In genomic region chr6:98834060-98835031, GRCh38 we compare ENCODE assay signal across 1 cellular context.
TF ChIP-seq lines count a peak whose summit lies in the region.

POU3F2 (plus strand) TSS chr6:98834574; CDS start chr6:98834874, 300 bp downstream.

TF ChIP-seq in K562, 482 proteins besides CTCF, POLR2A, EP300 and RAD21 (continued from another document and continues in another):
- TF ChIP-seq RFX5 (IDR thresholded peaks at IDR 0.05; ENCODE audit: low read depth, low read length) = peak; percentile 68; the same call in 1 of the 2 replicates
- TF ChIP-seq PBX2 (CRISPR knock-in tag; IDR thresholded peaks at IDR 0.05; ENCODE audit: low read depth) = no peak
- TF ChIP-seq PBX2 (tag; conservative IDR thresholded peaks at IDR 0.05; ENCODE audit: low read depth) = peak; percentile 67
- TF ChIP-seq SIN3A (IDR thresholded peaks at IDR 0.05; ENCODE audit: borderline replicate concordance in 2 of 2, control insufficient read depth in 1 of 2, low read depth in 2 of 2, low read length in 2 of 2) = peak; percentile 10 to 34; a peak in 1 of 4 replicates
- TF ChIP-seq NCOA6 (IDR thresholded peaks at IDR 0.05) = peak; percentile 87
- TF ChIP-seq YY1 (IDR thresholded peaks at IDR 0.05; ENCODE audit: borderline replicate concordance in 1 of 3, control insufficient read depth in 1 of 3, extremely low read depth in 1 of 3, insufficient read depth in 3 of 3, insufficient read length in 1 of 3, insufficient replicate concordance in 2 of 3, low read depth in 1 of 3, low read length in 2 of 3) = peak in 1 of 3 experiments; percentile 74
- TF ChIP-seq HMBOX1 (IDR thresholded peaks at IDR 0.05) = no peak
- TF ChIP-seq L3MBTL2 (IDR thresholded peaks at IDR 0.05) = peak; percentile 43; the same call in 1 of the 2 replicates
- TF ChIP-seq FOXM1 (IDR thresholded peaks at IDR 0.05; ENCODE audit: low read depth) = 0 out of 2 replicates have a peak, but pooled peaks have one; percentile 64
- no peak for TF ChIP-seq FOXM1 (CRISPR knock-in tag; IDR thresholded peaks at IDR 0.05; ENCODE audit: low read depth)
- TF ChIP-seq SMARCC2 (IDR thresholded peaks at IDR 0.05; ENCODE audit: low read depth) = 0 out of 2 replicates have a peak, but pooled peaks have one; percentile 23
- TF ChIP-seq TAF7 (tag; IDR thresholded peaks at IDR 0.05) = 0 out of 2 replicates have a peak, but pooled peaks have one; percentile 10
- peak; percentile 69; the same call in 1 of the 2 replicates for TF ChIP-seq HLTF (IDR thresholded peaks at IDR 0.05)
- TF ChIP-seq POLR2G (IDR thresholded peaks at IDR 0.05; ENCODE audit: low read depth, low read length) = peak; percentile 43; the same call in 1 of the 2 replicates
- no peak for TF ChIP-seq ZNF184 (CRISPR knock-in tag; IDR thresholded peaks at IDR 0.05)
- peak; percentile 1; the same call in 1 of the 2 replicates for TF ChIP-seq MAX (CRISPR knock-in tag; IDR thresholded peaks at IDR 0.05)
- TF ChIP-seq SIRT6 (IDR thresholded peaks at IDR 0.05; ENCODE audit: low read depth, low read length) = no peak
- peak; percentile 87 for TF ChIP-seq MGA (IDR thresholded peaks at IDR 0.05)
- peak; percentile 83 for TF ChIP-seq DPF2 (IDR thresholded peaks at IDR 0.05)
- TF ChIP-seq PML (IDR thresholded peaks at IDR 0.05; ENCODE audit: low read length) = no peak; the same call in 1 of the 2 replicates
- TF ChIP-seq CEBPG (CRISPR knock-in tag; IDR thresholded peaks at IDR 0.05) = no peak; the same call in 1 of the 2 replicates
- 0 out of 4 replicates have a peak, but pooled peaks of 1 of the 2 experiments have one; percentile 27 for TF ChIP-seq CEBPG (tag; conservative IDR thresholded peaks at IDR 0.05 in 1 of 2, IDR thresholded peaks at IDR 0.05 in 1 of 2)
- peak; percentile 76; the same call in 1 of the 2 replicates for TF ChIP-seq TOE1 (IDR thresholded peaks at IDR 0.05; ENCODE audit: borderline replicate concordance)
- TF ChIP-seq TOE1 (CRISPR knock-in tag; IDR thresholded peaks at IDR 0.05; ENCODE audit: borderline replicate concordance, low read depth) = no peak
- no peak for TF ChIP-seq KAT8 (IDR thresholded peaks at IDR 0.05; ENCODE audit: low read depth)
- TF ChIP-seq CXXC5 (CRISPR knock-in tag; IDR thresholded peaks at IDR 0.05) = peak; percentile 52; the same call in 1 of the 2 replicates
- TF ChIP-seq GATA2 (CRISPR knock-in tag; IDR thresholded peaks at IDR 0.05) = 0 out of 2 replicates have a peak, but pooled peaks have one; percentile 42
- TF ChIP-seq MEIS2 (IDR thresholded peaks at IDR 0.05; ENCODE audit: partially characterized antibody) = peak; percentile 28
- no peak for TF ChIP-seq EWSR1 (IDR thresholded peaks at IDR 0.05; ENCODE audit: borderline replicate concordance, low read depth, partially characterized antibody)
- TF ChIP-seq NCOR1 (IDR thresholded peaks at IDR 0.05) = peak; percentile 73
- TF ChIP-seq CSDE1 (IDR thresholded peaks at IDR 0.05) = no peak
- TF ChIP-seq NFXL1 (CRISPR knock-in tag; IDR thresholded peaks at IDR 0.05) = no peak
- peak; percentile 54 to 96 for TF ChIP-seq E2F6 (IDR thresholded peaks at IDR 0.05; ENCODE audit: borderline replicate concordance in 1 of 2, extremely low read depth in 1 of 2, insufficient read depth in 1 of 2, insufficient read length in 1 of 2, low read depth in 1 of 2, low read length in 1 of 2, poor library complexity in 1 of 2, severe bottlenecking in 1 of 2)
- peak in 1 of 2 experiments; percentile 47; a peak in 1 of 4 replicates for TF ChIP-seq TBL1XR1 (IDR thresholded peaks at IDR 0.05; ENCODE audit: low read length in 2 of 2)
- no peak for TF ChIP-seq ZBTB34 (CRISPR knock-in tag; IDR thresholded peaks at IDR 0.05)
- TF ChIP-seq FOXJ2 (tag; IDR thresholded peaks at IDR 0.05) = peak; percentile 39; the same call in 1 of the 2 replicates
- TF ChIP-seq SMARCE1 (IDR thresholded peaks at IDR 0.05) = peak; percentile 50
- TF ChIP-seq PKNOX1 (IDR thresholded peaks at IDR 0.05) = peak; percentile 95
- peak; percentile 14; the same call in 1 of the 2 replicates for TF ChIP-seq TFAP4 (CRISPR knock-in tag; IDR thresholded peaks at IDR 0.05; ENCODE audit: borderline replicate concordance)
- peak; percentile 70 for TF ChIP-seq HES1 (IDR thresholded peaks at IDR 0.05; ENCODE audit: low read depth)
